8 cellular contexts compared by ENCODE assay signal in genomic region chr16:49556252-49557069, GRCh38.
DNase-seq lines count a peak whose midpoint lies in the region; ATAC-seq and TF ChIP-seq lines count a peak whose summit lies in the region.

No MANE protein-coding gene starts in this region.

- H3K4me3 ChIP-seq in endodermal cell (ENCODE audit: low read length) (peak overlapping the region; percentile 76), psoas muscle (peak overlapping the region; percentile 35)

- peak overlapping the region; percentile 54 for H3K4me3 Mint-ChIP-seq in endodermal cell

- in situ Hi-C loops in GM13977 (cut with MboI; ENCODE audit: low pct_unique_long_range_greater_than_20kb, low sequenced_read_pairs, unreplicated experiment) = no loop called here

- TF ChIP-seq CTCF in GM13977 (IDR thresholded peaks at IDR 0.05; ENCODE audit: extremely low read depth, insufficient read depth, missing control alignments) (peak; percentile 6), endodermal cell (conservative IDR thresholded peaks at IDR 0.05) (peak; percentile 85), psoas muscle (IDR thresholded peaks at IDR 0.05) (peak; percentile 56)

- WGBS in endodermal cell (ENCODE audit: insufficient coverage in 1 of 2, insufficient read length in 1 of 2), 2 experiments = 36 to 47% methylated on average over 3 to 9 of the region's 9 CpGs
- WGBS in psoas muscle, 3 donors = 39 to 57% (median 49%) methylated on average over 9 of the region's 9 CpGs

- no peaks in the 10 kb centered on the region for H3K27me3 Mint-ChIP-seq in endodermal cell (ENCODE audit: insufficient read depth)

- no peaks in the 10 kb centered on the region for H3K27me3 ChIP-seq in endodermal cell (ENCODE audit: control insufficient read depth, insufficient read depth, low read length, poor library complexity, severe bottlenecking)
- no peaks in the 10 kb centered on the region for H3K27me3 ChIP-seq in psoas muscle (ENCODE audit: insufficient read depth in 3 of 3, low read length in 2 of 3)

- peaks cover 35% of the 10 kb centered on the region for H3K4me1 Mint-ChIP-seq in endodermal cell

- H3K4me1 ChIP-seq in endodermal cell (ENCODE audit: control insufficient read depth, insufficient read depth, low read length) (peaks cover 31% of the 10 kb centered on the region), psoas muscle (peaks cover 38% of the 10 kb centered on the region)

- H3K9ac ChIP-seq in endodermal cell (ENCODE audit: extremely low read depth, low read length, poor library complexity, severe bottlenecking) = peak overlapping the region; percentile 65

- H3K36me3 ChIP-seq in endodermal cell (ENCODE audit: control insufficient read depth, insufficient read depth, low read length) (no peaks in the 10 kb centered on the region), psoas muscle (ENCODE audit: insufficient read depth in 1 of 2, low read depth in 1 of 2) (no peaks in the 10 kb centered on the region)

- H3K27ac ChIP-seq in endodermal cell (ENCODE audit: low read depth, low read length) = peak overlapping the region; percentile 36
- peak overlapping the region; percentile 49 for H3K27ac ChIP-seq in psoas muscle

- intact Hi-C loops in psoas muscle (cut with DNase I) = loop anchor here in 1 of 2 donors (5.0 kb wide), 1 partner anchor 301 kb away; the partner anchor contains the start of gene ZNF423

- H3K27ac Mint-ChIP-seq in endodermal cell = peak overlapping the region; percentile 96

- peak in 3 of 4 donors; percentile 26 to 77 (median 59) for ATAC-seq in psoas muscle
- ATAC-seq in GM18870 (IDR thresholded peaks at IDR 0.05; ENCODE audit: unreplicated experiment) = no peak
- no peak for ATAC-seq in HG02798 (IDR thresholded peaks at IDR 0.05; ENCODE audit: poor library complexity, unreplicated experiment)

- DNase-seq in GM13977 (ENCODE audit: low spot score) (no peak), NCI-H524 (lab: John Stamatoyannopoulos, UW) (peak; percentile 89 to 92), endodermal cell (peak; percentile 82), psoas muscle (no peak), HCEC 1CT (no peak), NCI-H2029 (lab: John Stamatoyannopoulos, UW) (no peak)

- no peaks in the 10 kb centered on the region for H3K9me3 Mint-ChIP-seq in endodermal cell

- no peaks in the 10 kb centered on the region for H3K36me3 Mint-ChIP-seq in endodermal cell (ENCODE audit: low read depth)

- no peaks in the 10 kb centered on the region for H3K9me3 ChIP-seq in endodermal cell (ENCODE audit: control insufficient read depth, low read length)
- H3K9me3 ChIP-seq in psoas muscle = no peaks in the 10 kb centered on the region

Comparison
In these comparisons a context has a peak if more than half of its experiments do, and no peak if none do; other contexts are left out.
1. DNase-seq: peak in NCI-H524 (2 of 2) and endodermal cell (single experiment); none in GM13977 (single experiment), psoas muscle (0 of 2), HCEC 1CT (single experiment) and NCI-H2029 (single experiment).
2. CTCF ChIP-seq: peak in every context shown above with its lines; median percentile 85 in endodermal cell; 56 in psoas muscle; 6 in GM13977.
3. ATAC-seq: peak in psoas muscle (3 of 4); none in GM18870 (single experiment) and HG02798 (single experiment).